Comparison of ENCODE assay signal across 23 cellular contexts in the genomic region with DNA sequence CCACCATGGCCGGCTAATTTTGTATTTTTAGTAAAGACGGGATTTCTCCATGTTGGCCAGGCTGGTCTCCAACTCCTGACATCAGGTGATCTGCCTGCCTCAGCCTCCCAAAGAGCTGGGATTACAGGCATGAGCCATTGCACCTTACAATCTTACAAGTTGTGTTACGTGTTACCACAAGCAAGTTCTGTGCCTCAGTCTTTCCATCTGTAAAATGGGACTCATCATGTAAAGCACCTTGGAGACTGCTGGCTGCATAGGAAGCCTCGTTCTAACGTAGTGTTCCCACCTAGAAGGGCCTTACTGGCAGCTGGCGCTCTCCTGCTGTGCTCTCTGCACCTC. TPM values are rescaled to one million over a fixed set of nuclear protein-coding genes. Genes with fewer than 3 reads are reported as not detected.
DNase-seq lines count a peak whose midpoint lies in the region; ATAC-seq and TF ChIP-seq lines count a peak whose summit lies in the region.
"Had no signal": no experiment of that assay in that cellular context is flagged by ENCODE, and none has a peak within 500 bp of the region (broad histone marks: within the 10 kb centered on the region; RNA-seq: fewer than 3 reads in every experiment).

No MANE protein-coding gene starts in this region.

- peaks cover 3% of the 10 kb centered on the region for H3K4me1 Mint-ChIP-seq in activated naive CD4-positive, alpha-beta T cell treated with anti-CD3 and anti-CD28 coated beads, Interleukin-2, amount 10 ng/mL, durations not matched to agents 7 days and 5 days
- peaks cover 5% of the 10 kb centered on the region for H3K4me1 Mint-ChIP-seq in activated naive CD4-positive, alpha-beta T cell treated with anti-CD3 and anti-CD28 coated beads for 36 hours (ENCODE audit: low read depth)
- H3K4me1 Mint-ChIP-seq in osteocyte (ENCODE audit: unreplicated experiment): peaks cover 33% of the 10 kb centered on the region
- H3K4me1 Mint-ChIP-seq in CD8-positive, alpha-beta memory T cell: peaks cover 3 to 12% (median 4%) of the 10 kb centered on the region in 3 donors

- CTCF ChIA-PET in activated naive CD4-positive, alpha-beta T cell treated with anti-CD3 and anti-CD28 coated beads, Interleukin-2, amount 10 ng/mL, durations not matched to agents 7 days and 5 days (lab: Charles Lee): interaction anchor here (1.0 to 14.6 kb wide), 3 partner anchors 9 to 115 kb away, joined by 3 to 267 read pairs (median 3); a partner anchor contains a TSS
- CTCF ChIA-PET in activated naive CD4-positive, alpha-beta T cell treated with anti-CD3 and anti-CD28 coated beads for 36 hours (lab: Charles Lee): no interaction called here
- CTCF ChIA-PET in CD8-positive, alpha-beta memory T cell (lab: Charles Lee): interaction anchor here (0.8 to 7.4 kb wide), 3 partner anchors 9 to 220 kb away, joined by 3 to 258 read pairs (median 3); a partner anchor contains a TSS

- intact Hi-C loops in activated naive CD4-positive, alpha-beta T cell treated with anti-CD3 and anti-CD28 coated beads for 36 hours (cut with micrococcal nuclease): no loop called here
- intact Hi-C loops in upper lobe of right lung (cut with DNase I): no loop called here

- H3K9me3 Mint-ChIP-seq in activated naive CD4-positive, alpha-beta T cell treated with anti-CD3 and anti-CD28 coated beads, Interleukin-2, amount 10 ng/mL, durations not matched to agents 7 days and 5 days: no peaks in the 10 kb centered on the region
- H3K9me3 Mint-ChIP-seq in activated naive CD4-positive, alpha-beta T cell treated with anti-CD3 and anti-CD28 coated beads for 36 hours: no peaks in the 10 kb centered on the region
- no peaks in the 10 kb centered on the region for H3K9me3 Mint-ChIP-seq in osteocyte (ENCODE audit: unreplicated experiment)
- H3K9me3 Mint-ChIP-seq in CD8-positive, alpha-beta memory T cell: no peaks in the 10 kb centered on the region
- H3K9me3 Mint-ChIP-seq: activated CD4-positive, alpha-beta T cell treated with anti-CD3 and anti-CD28 coated beads, Interleukin-2, amount 10 ng/mL, durations not matched to agents 24 days and 14 days; activated T-cell treated with anti-CD3 and anti-CD28 coated beads, Interleukin-2, amount 50 U/mL, for 24 hours; CD4-positive, CD25-positive, alpha-beta regulatory T cell; naive thymus-derived CD4-positive, alpha-beta T cell had no signal

- H3K4me1 ChIP-seq in upper lobe of right lung: peaks cover 7% of the 10 kb centered on the region
- H3K4me1 ChIP-seq in CD8-positive, alpha-beta memory T cell (ENCODE audit: insufficient read depth, low read length): peaks cover under 1% of the 10 kb centered on the region

- H3K4me3 Mint-ChIP-seq in activated naive CD4-positive, alpha-beta T cell treated with anti-CD3 and anti-CD28 coated beads, Interleukin-2, amount 10 ng/mL, durations not matched to agents 7 days and 5 days: no peak overlapping the region
- H3K4me3 Mint-ChIP-seq in activated naive CD4-positive, alpha-beta T cell treated with anti-CD3 and anti-CD28 coated beads for 36 hours: no peak overlapping the region
- H3K4me3 Mint-ChIP-seq in osteocyte (ENCODE audit: unreplicated experiment): no peak overlapping the region
- H3K4me3 Mint-ChIP-seq in CD8-positive, alpha-beta memory T cell: no peak overlapping the region
- H3K4me3 Mint-ChIP-seq: activated CD4-positive, alpha-beta T cell treated with anti-CD3 and anti-CD28 coated beads, Interleukin-2, amount 10 ng/mL, durations not matched to agents 24 days and 14 days; activated T-cell treated with anti-CD3 and anti-CD28 coated beads, Interleukin-2, amount 50 U/mL, for 24 hours; naive thymus-derived CD4-positive, alpha-beta T cell had no signal

- no peak overlapping the region for H3K4me3 ChIP-seq in upper lobe of right lung
- no peak overlapping the region for H3K4me3 ChIP-seq in CD8-positive, alpha-beta memory T cell (ENCODE audit: low read length)
- H3K4me3 ChIP-seq: SJSA1 had no signal

- H3K9me3 ChIP-seq in upper lobe of right lung: no peaks in the 10 kb centered on the region
- H3K9me3 ChIP-seq in CD8-positive, alpha-beta memory T cell (ENCODE audit: low read length): no peaks in the 10 kb centered on the region
- H3K9me3 ChIP-seq: SJSA1 had no signal

- peaks cover 12% of the 10 kb centered on the region for H3K36me3 ChIP-seq in upper lobe of right lung
- no peaks in the 10 kb centered on the region for H3K36me3 ChIP-seq in CD8-positive, alpha-beta memory T cell (ENCODE audit: insufficient read depth, low read length)

- POLR2A ChIA-PET in CD8-positive, alpha-beta memory T cell (lab: Charles Lee): no interaction called here

- no peaks in the 10 kb centered on the region for H3K27me3 ChIP-seq in upper lobe of right lung
- H3K27me3 ChIP-seq in CD8-positive, alpha-beta memory T cell (ENCODE audit: insufficient read depth, low read length, poor library complexity, severe bottlenecking): no peaks in the 10 kb centered on the region
- H3K27me3 ChIP-seq: SJSA1 had no signal

- peaks cover 35% of the 10 kb centered on the region for H3K27me3 Mint-ChIP-seq in activated naive CD4-positive, alpha-beta T cell treated with anti-CD3 and anti-CD28 coated beads, Interleukin-2, amount 10 ng/mL, durations not matched to agents 7 days and 5 days
- no peaks in the 10 kb centered on the region for H3K27me3 Mint-ChIP-seq in activated naive CD4-positive, alpha-beta T cell treated with anti-CD3 and anti-CD28 coated beads for 36 hours (ENCODE audit: low read depth)
- no peaks in the 10 kb centered on the region for H3K27me3 Mint-ChIP-seq in osteocyte (ENCODE audit: unreplicated experiment)
- H3K27me3 Mint-ChIP-seq in CD8-positive, alpha-beta memory T cell: no peaks in the 10 kb centered on the region
- H3K27me3 Mint-ChIP-seq: activated CD4-positive, alpha-beta T cell treated with anti-CD3 and anti-CD28 coated beads, Interleukin-2, amount 10 ng/mL, durations not matched to agents 24 days and 14 days; activated T-cell treated with anti-CD3 and anti-CD28 coated beads, Interleukin-2, amount 50 U/mL, for 24 hours had no signal

- TF ChIP-seq CTCF in osteocyte (IDR thresholded peaks at IDR 0.05) (no peak), upper lobe of right lung (IDR thresholded peaks at IDR 0.05) (no peak)

- H3K36me3 Mint-ChIP-seq in activated naive CD4-positive, alpha-beta T cell treated with anti-CD3 and anti-CD28 coated beads, Interleukin-2, amount 10 ng/mL, durations not matched to agents 7 days and 5 days: peaks cover 2% of the 10 kb centered on the region
- H3K36me3 Mint-ChIP-seq in activated naive CD4-positive, alpha-beta T cell treated with anti-CD3 and anti-CD28 coated beads for 36 hours (ENCODE audit: low read depth): peaks cover 4% of the 10 kb centered on the region
- peaks cover 2% of the 10 kb centered on the region for H3K36me3 Mint-ChIP-seq in osteocyte (ENCODE audit: unreplicated experiment)
- H3K36me3 Mint-ChIP-seq in CD8-positive, alpha-beta memory T cell: peaks cover 0 to 24% (median 0%) of the 10 kb centered on the region in 3 donors

- no peak for ATAC-seq in upper lobe of right lung
- ATAC-seq in HG03108 (IDR thresholded peaks at IDR 0.05; ENCODE audit: unreplicated experiment): no peak
- ATAC-seq: naive thymus-derived CD4-positive, alpha-beta T cell had no signal

- DNase-seq in activated naive CD4-positive, alpha-beta T cell treated with anti-CD3 and anti-CD28 coated beads, Interleukin-2, amount 10 ng/mL, durations not matched to agents 7 days and 5 days: peak; percentile 3
- no peak for DNase-seq in activated naive CD4-positive, alpha-beta T cell treated with anti-CD3 and anti-CD28 coated beads for 36 hours
- DNase-seq in osteocyte (ENCODE audit: extremely low spot score, unreplicated experiment) (no peak), upper lobe of right lung (peak; percentile 15), LoVo (ENCODE audit: low spot score) (no peak)
- no peak for DNase-seq in CD8-positive, alpha-beta memory T cell
- DNase-seq: activated CD4-positive, alpha-beta T cell treated with anti-CD3 and anti-CD28 coated beads, Interleukin-2, amount 10 ng/mL, durations not matched to agents 24 days and 14 days; activated T-cell treated with anti-CD3 and anti-CD28 coated beads, Interleukin-2, amount 50 U/mL, for 24 hours; CD4-positive, CD25-positive, alpha-beta regulatory T cell; H7; KBM-7; naive thymus-derived CD4-positive, alpha-beta T cell; NCI-H1417 treated with DMSO at 0.1 percent for 48 hours; NCI-H345; retina; stimulated activated CD4-positive, alpha-beta T cell treated with anti-CD3 and anti-CD28 coated beads, Interleukin-4, amount 100 ng/mL, for 1 hour had no signal

- H3K27ac ChIP-seq in cingulate gyrus (ENCODE audit: low read depth, low read length) (peak overlapping the region; percentile 99), upper lobe of right lung (no peak overlapping the region)
- H3K27ac ChIP-seq in CD8-positive, alpha-beta memory T cell (ENCODE audit: low read depth, low read length): no peak overlapping the region
- H3K27ac ChIP-seq: SJSA1 had no signal

- no peak overlapping the region for H3K27ac Mint-ChIP-seq in activated naive CD4-positive, alpha-beta T cell treated with anti-CD3 and anti-CD28 coated beads, Interleukin-2, amount 10 ng/mL, durations not matched to agents 7 days and 5 days
- H3K27ac Mint-ChIP-seq in activated naive CD4-positive, alpha-beta T cell treated with anti-CD3 and anti-CD28 coated beads for 36 hours: no peak overlapping the region
- H3K27ac Mint-ChIP-seq in osteocyte (ENCODE audit: unreplicated experiment): peak overlapping the region; percentile 89
- peak overlapping the region in 2 of 8 donors; percentile 19 to 36 for H3K27ac Mint-ChIP-seq in CD8-positive, alpha-beta memory T cell
- H3K27ac Mint-ChIP-seq: activated CD4-positive, alpha-beta T cell treated with anti-CD3 and anti-CD28 coated beads, Interleukin-2, amount 10 ng/mL, durations not matched to agents 24 days and 14 days; activated T-cell treated with anti-CD3 and anti-CD28 coated beads, Interleukin-2, amount 50 U/mL, for 24 hours; CD4-positive, CD25-positive, alpha-beta regulatory T cell; naive thymus-derived CD4-positive, alpha-beta T cell had no signal

RNA-seq across cellular contexts. Expression of a gene that starts 10.0 kb away (rescaled TPM):
- total RNA-seq in activated naive CD4-positive, alpha-beta T cell treated with anti-CD3 and anti-CD28 coated beads for 36 hours: 10 to 100 TPM; 24.6 to 24.9 TPM
- total RNA-seq in osteocyte (38.6 and 43.3 TPM in 2 replicates), upper lobe of right lung (79.4 TPM)
- total RNA-seq in CD8-positive, alpha-beta memory T cell: 10 to 100 TPM; 48.5 to 56.4 TPM
- polyA plus RNA-seq in CD8-positive, alpha-beta memory T cell: 5.9 TPM

RNA-seq across cellular contexts. Expression of a gene that starts 20.0 kb away (rescaled TPM):
- not detected for total RNA-seq in activated naive CD4-positive, alpha-beta T cell treated with anti-CD3 and anti-CD28 coated beads for 36 hours
- total RNA-seq in osteocyte (0.24 TPM in 1 of 2 replicates, not detected in the other), upper lobe of right lung (not detected)
- total RNA-seq in CD8-positive, alpha-beta memory T cell: under 1 TPM in 1 of 2 experiments, not detected in 1; 0.11 TPM
- polyA plus RNA-seq in CD8-positive, alpha-beta memory T cell: not detected
- total RNA-seq: activated CD4-positive, alpha-beta T cell treated with anti-CD3 and anti-CD28 coated beads, Interleukin-2, amount 10 ng/mL, durations not matched to agents 24 days and 14 days; CD4-positive, CD25-positive, alpha-beta regulatory T cell; esophagus mucosa had no signal
- polyA plus RNA-seq: naive thymus-derived CD4-positive, alpha-beta T cell had no signal

RNA-seq across cellular contexts. Expression of a gene that starts 35.4 kb away (rescaled TPM):
- total RNA-seq in activated naive CD4-positive, alpha-beta T cell treated with anti-CD3 and anti-CD28 coated beads for 36 hours: 100 to 1,000 TPM; 112 to 116 TPM
- total RNA-seq in osteocyte: 6.9 and 7.9 TPM in 2 replicates
- total RNA-seq in upper lobe of right lung: 45.4 TPM
- total RNA-seq in CD8-positive, alpha-beta memory T cell: 100 to 1,000 TPM; 175 to 178 TPM
- 234 TPM for polyA plus RNA-seq in CD8-positive, alpha-beta memory T cell

RNA-seq across cellular contexts. Expression of a gene that starts 36.1 kb away (rescaled TPM):
- total RNA-seq in activated naive CD4-positive, alpha-beta T cell treated with anti-CD3 and anti-CD28 coated beads for 36 hours: not detected
- not detected in 2 replicates for total RNA-seq in osteocyte
- not detected for total RNA-seq in upper lobe of right lung
- not detected for total RNA-seq in CD8-positive, alpha-beta memory T cell
- polyA plus RNA-seq in CD8-positive, alpha-beta memory T cell: not detected
- total RNA-seq: A172; activated CD4-positive, alpha-beta T cell treated with anti-CD3 and anti-CD28 coated beads, Interleukin-2, amount 10 ng/mL, durations not matched to agents 24 days and 14 days; CD4-positive, CD25-positive, alpha-beta regulatory T cell; esophagus mucosa; lower leg skin; naive thymus-derived CD4-positive, alpha-beta T cell; SJSA1 had no signal
- polyA plus RNA-seq: adipose tissue; CD4-positive, CD25-positive, alpha-beta regulatory T cell; naive thymus-derived CD4-positive, alpha-beta T cell had no signal

RNA-seq across cellular contexts. Expression of a gene that starts 43.4 kb away (rescaled TPM):
- total RNA-seq in activated naive CD4-positive, alpha-beta T cell treated with anti-CD3 and anti-CD28 coated beads for 36 hours: not detected
- not detected in 2 replicates for total RNA-seq in osteocyte
- total RNA-seq in upper lobe of right lung: not detected
- total RNA-seq in CD8-positive, alpha-beta memory T cell: not detected
- polyA plus RNA-seq in CD8-positive, alpha-beta memory T cell: not detected
- total RNA-seq: A172; activated CD4-positive, alpha-beta T cell treated with anti-CD3 and anti-CD28 coated beads, Interleukin-2, amount 10 ng/mL, durations not matched to agents 24 days and 14 days; CD4-positive, CD25-positive, alpha-beta regulatory T cell; esophagus mucosa; H7; lower leg skin; naive thymus-derived CD4-positive, alpha-beta T cell; SJSA1 had no signal
- polyA plus RNA-seq: adipose tissue; CD4-positive, CD25-positive, alpha-beta regulatory T cell; naive thymus-derived CD4-positive, alpha-beta T cell had no signal

Comparison
In these comparisons a context has a peak if more than half of its experiments do, and no peak if none do; other contexts are left out.
1. DNase-seq: peak in activated naive CD4-positive, alpha-beta T cell treated with anti-CD3 and anti-CD28 coated beads, Interleukin-2, amount 10 ng/mL, durations not matched to agents 7 days and 5 days (single experiment) and upper lobe of right lung (single experiment); none in activated naive CD4-positive, alpha-beta T cell treated with anti-CD3 and anti-CD28 coated beads for 36 hours (single experiment), osteocyte (single experiment), LoVo (single experiment) and CD8-positive, alpha-beta memory T cell (0 of 5).